19 cellular contexts compared by ENCODE assay signal in the genomic region with DNA sequence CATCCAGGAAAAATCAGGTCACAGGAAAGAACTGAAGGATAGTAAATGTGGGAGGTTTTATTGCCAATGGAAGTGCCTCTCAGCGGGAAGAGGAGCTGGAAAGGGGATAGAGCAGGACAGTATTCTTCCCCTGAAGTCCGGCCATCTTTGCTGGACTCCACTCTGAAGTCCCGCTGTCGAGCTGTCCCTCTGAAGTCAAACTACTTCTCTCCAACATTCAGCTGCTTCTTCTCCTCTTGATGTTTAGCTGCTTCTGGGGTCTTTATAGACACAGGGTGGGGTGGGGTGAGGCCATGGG. TPM values are rescaled to one million over a fixed set of nuclear protein-coding genes. Genes with fewer than 3 reads are reported as not detected.
DNase-seq lines count a peak whose midpoint lies in the region; ATAC-seq, FAIRE-seq and TF ChIP-seq lines count a peak whose summit lies in the region.
"Had no signal": no experiment of that assay in that cellular context is flagged by ENCODE, and none has a peak within 500 bp of the region (broad histone marks: within the 10 kb centered on the region; RNA-seq: fewer than 3 reads in every experiment).

No MANE protein-coding gene starts in this region.

- TF ChIP-seq POLR2A in A549 (IDR thresholded peaks at IDR 0.05; ENCODE audit: low read length) (no peak), spleen (IDR thresholded peaks at IDR 0.05) (no peak)

- no peak overlapping the region for H3K9ac ChIP-seq in DND-41 (ENCODE audit: low read depth, low read length)
- no peak overlapping the region for H3K9ac ChIP-seq in colonic mucosa (ENCODE audit: low read depth in 2 of 2, low read length in 2 of 2)

- peak overlapping the region; percentile 84 for H3K27ac Mint-ChIP-seq in dendritic cell treated with granulocyte-macrophage colony-stimulating factor and Interleukin-4, amounts not matched to agents 40 ng/mL and 50 ng/mL, for 4 days
- H3K27ac Mint-ChIP-seq: CD8-positive, alpha-beta T cell; HFFc6 had no signal

- no peak overlapping the region for H3K27ac ChIP-seq in A549
- peak overlapping the region; percentile 67 for H3K27ac ChIP-seq in DND-41 (ENCODE audit: low read length)
- H3K27ac ChIP-seq in spleen, result peak overlapping the region in 5 of 8 donors; percentile 29 to 73 (median 58)
- H3K27ac ChIP-seq in colonic mucosa, result no peak overlapping the region
- H3K27ac ChIP-seq: C4-2B had no signal

- no peak overlapping the region for H3K4me3 Mint-ChIP-seq in dendritic cell treated with granulocyte-macrophage colony-stimulating factor and Interleukin-4, amounts not matched to agents 40 ng/mL and 50 ng/mL, for 4 days
- H3K4me3 Mint-ChIP-seq: CD8-positive, alpha-beta T cell; HFFc6 had no signal

- H3K4me3 ChIP-seq in A549, result no peak overlapping the region
- no peak overlapping the region for H3K4me3 ChIP-seq in DND-41 (ENCODE audit: low read depth in 1 of 2, low read length in 2 of 2)
- H3K4me3 ChIP-seq in spleen, result no peak overlapping the region
- no peak overlapping the region for H3K4me3 ChIP-seq in colonic mucosa

- H3K36me3 Mint-ChIP-seq in dendritic cell treated with granulocyte-macrophage colony-stimulating factor and Interleukin-4, amounts not matched to agents 40 ng/mL and 50 ng/mL, for 4 days (ENCODE audit: low read depth), result no peaks in the 10 kb centered on the region
- H3K36me3 Mint-ChIP-seq: CD8-positive, alpha-beta T cell had no signal

- no peaks in the 10 kb centered on the region for H4K20me1 ChIP-seq in DND-41 (ENCODE audit: insufficient read depth, low read length)

- ATAC-seq in A549, result peak; percentile 24 to 26; a peak in 2 of 6 replicates
- ATAC-seq in DND-41 (ENCODE audit: insufficient read depth, low read depth), result peak; percentile 51; the same call in 2 of the 3 replicates
- no peak for ATAC-seq in GM19463 (IDR thresholded peaks at IDR 0.05; ENCODE audit: unreplicated experiment)
- ATAC-seq: CD8-positive, alpha-beta T cell had no signal

- H3K9me3 ChIP-seq in A549 (no peaks in the 10 kb centered on the region), DND-41 (ENCODE audit: insufficient read depth, low read length, severe bottlenecking) (no peaks in the 10 kb centered on the region), spleen (no peaks in the 10 kb centered on the region), colonic mucosa (no peaks in the 10 kb centered on the region)

- intact Hi-C loops in dendritic cell treated with granulocyte-macrophage colony-stimulating factor and Interleukin-4, amounts not matched to agents 40 ng/mL and 50 ng/mL, for 4 days (cut with micrococcal nuclease), result no loop called here
- intact Hi-C loops in spleen (cut with DNase I; ENCODE audit: low total_unique reads), result no loop called here
- intact Hi-C loops in colonic mucosa (cut with DNase I), result no loop called here

- CTCF ChIA-PET in A549 (lab: Yijun Ruan, JAX), result no interaction called here

- no peak for TF ChIP-seq EP300 in A549 (IDR thresholded peaks at IDR 0.05)

- TF ChIP-seq CTCF in A549 (IDR thresholded peaks at IDR 0.05), result no peak
- no peak for TF ChIP-seq CTCF in DND-41 (IDR thresholded peaks at IDR 0.05; ENCODE audit: borderline replicate concordance, extremely low read depth, low read length, poor library complexity, severe bottlenecking)
- TF ChIP-seq CTCF in spleen (IDR thresholded peaks at IDR 0.05 in 8 of 11, conservative IDR thresholded peaks at IDR 0.05 in 3 of 11), result no peak
- no peak for TF ChIP-seq CTCF in colonic mucosa (IDR thresholded peaks at IDR 0.05)

- no peaks in the 10 kb centered on the region for H3K9me3 Mint-ChIP-seq in dendritic cell treated with granulocyte-macrophage colony-stimulating factor and Interleukin-4, amounts not matched to agents 40 ng/mL and 50 ng/mL, for 4 days
- H3K9me3 Mint-ChIP-seq: CD8-positive, alpha-beta T cell; HFFc6 had no signal

- FAIRE-seq in A549 (lab: Jason Lieb, UNC), result no peak
- FAIRE-seq: D721Med, HTR-8/SVneo had no signal

- H3K4me2 ChIP-seq in A549 (no peak overlapping the region), DND-41 (ENCODE audit: insufficient read depth, low read length) (peak overlapping the region; percentile 5; the same call in 1 of the 2 replicates)

- H3K36me3 ChIP-seq in DND-41 (ENCODE audit: insufficient read depth, low read length) (no peaks in the 10 kb centered on the region), spleen (no peaks in the 10 kb centered on the region), colonic mucosa (no peaks in the 10 kb centered on the region)

- H2AFZ ChIP-seq in DND-41 (ENCODE audit: low read depth, low read length), result 0 out of 2 replicates have a peak overlapping the region, but pooled peaks have one; percentile 31

- H3K4me1 Mint-ChIP-seq in dendritic cell treated with granulocyte-macrophage colony-stimulating factor and Interleukin-4, amounts not matched to agents 40 ng/mL and 50 ng/mL, for 4 days (ENCODE audit: low read depth), result peaks cover 29% of the 10 kb centered on the region

- WGBS in A549 (ENCODE audit: missing lambda C conversion rate), result 91% methylated on average over 4 of the region's 4 CpGs
- 89 to 100% (median 98%) methylated on average over 4 of the region's 4 CpGs for WGBS in spleen, 5 donors

- no peaks in the 10 kb centered on the region for H3K79me2 ChIP-seq in DND-41 (ENCODE audit: insufficient read depth, low read length)

- H3K27me3 ChIP-seq in DND-41 (ENCODE audit: insufficient read depth, low read length, poor library complexity), result no peaks in the 10 kb centered on the region
- no peaks in the 10 kb centered on the region for H3K27me3 ChIP-seq in spleen (replicated peaks in 1 of 7)
- H3K27me3 ChIP-seq in colonic mucosa, result no peaks in the 10 kb centered on the region

- no peaks in the 10 kb centered on the region for H3K27me3 Mint-ChIP-seq in dendritic cell treated with granulocyte-macrophage colony-stimulating factor and Interleukin-4, amounts not matched to agents 40 ng/mL and 50 ng/mL, for 4 days

- no peak for TF ChIP-seq RAD21 in A549 (conservative IDR thresholded peaks at IDR 0.05 in 1 of 2, IDR thresholded peaks at IDR 0.05 in 1 of 2)

- DNase-seq in A549 (ENCODE audit: low read depth in 1 of 2, low spot score in 1 of 2) (no peak), DND-41 (no peak), spleen (no peak), colonic mucosa (no peak), NCI-H2196 treated with DMSO at 0.1 percent for 48 hours (lab: John Stamatoyannopoulos, UW; ENCODE audit: unreplicated experiment) (no peak)
- DNase-seq: 8988T; ACHN; CD8-positive, alpha-beta T cell; COR-L47; DMS153; DMS79 treated with DMSO at 0.1 percent for 48 hours; GOT3; HCEC 1CT; HFFc6 had no signal

- no peaks in the 10 kb centered on the region for H3K4me1 ChIP-seq in A549
- H3K4me1 ChIP-seq in DND-41 (ENCODE audit: insufficient read depth, low read length), result peaks cover 21% of the 10 kb centered on the region
- H3K4me1 ChIP-seq in spleen, result peaks cover 0 to 23% (median 2%) of the 10 kb centered on the region in 6 donors
- no peaks in the 10 kb centered on the region for H3K4me1 ChIP-seq in colonic mucosa

- POLR2A ChIA-PET in A549 (lab: Yijun Ruan, JAX), result no interaction called here

TF ChIP-seq in A549, 52 proteins besides CTCF, POLR2A, EP300 and RAD21:
- TF ChIP-seq TFCP2L1 (CRISPR knock-in tag; IDR thresholded peaks at IDR 0.05) (no peak), HEYL (CRISPR knock-in tag; IDR thresholded peaks at IDR 0.05) (no peak), RCOR1 (IDR thresholded peaks at IDR 0.05; ENCODE audit: low read depth, low read length) (no peak), ESRRA (IDR thresholded peaks at IDR 0.05; ENCODE audit: borderline replicate concordance, low read length) (no peak), HOXB13 (CRISPR knock-in tag; IDR thresholded peaks at IDR 0.05; ENCODE audit: low read depth) (no peak), FOXS1 (CRISPR knock-in tag; IDR thresholded peaks at IDR 0.05) (no peak), NR3C1 (IDR thresholded peaks at IDR 0.05) (no peak), RNF2 (IDR thresholded peaks at IDR 0.05; ENCODE audit: borderline replicate concordance, low read depth) (no peak), ZSCAN20 (CRISPR knock-in tag; IDR thresholded peaks at IDR 0.05) (no peak), POLR2AphosphoS2 (conservative IDR thresholded peaks at IDR 0.05; ENCODE audit: low read length) (no peak), PHF8 (IDR thresholded peaks at IDR 0.05; ENCODE audit: borderline replicate concordance, low read depth) (no peak), GATA3 (IDR thresholded peaks at IDR 0.05; ENCODE audit: borderline replicate concordance) (no peak), EHF (CRISPR knock-in tag; IDR thresholded peaks at IDR 0.05) (no peak), MAZ (IDR thresholded peaks at IDR 0.05; ENCODE audit: borderline replicate concordance, low read depth, low read length) (no peak), HOXB5 (CRISPR knock-in tag; IDR thresholded peaks at IDR 0.05) (no peak)

RNA-seq across cellular contexts. Expression of a gene that starts 23.5 kb away (rescaled TPM):
- polyA plus RNA-seq in A549 (2011; rRNA removed) (34.2 and 42.6 TPM in 2 replicates), A549 (2017; fragmentation: RNase III; extraction: RNeasy Plus Mini Kit Qiagen cat#74134 plus additional on column Dnase treatment) (33.9 to 38.4 TPM (median 36.2 TPM) in 3 replicates), spleen (10 to 100 TPM in 1 of 3 donors, 1 to 10 TPM in 2; 7.9 to 14.4 (median 8.3) TPM)
- polyA plus RNA-seq in A549 (2012; cell fraction: cytosol; rRNA removed), result 6.6 and 7.1 TPM in 2 replicates
- 8.0 and 10.7 TPM in 2 replicates for polyA plus RNA-seq in A549 (2012; cell fraction: nucleus; rRNA removed)
- polyA minus RNA-seq in A549 (2011; rRNA and poly(A)+ RNA removed), result 46.6 and 53.4 TPM in 2 replicates
- total RNA-seq in spleen (10 to 100 TPM; 47.7 to 78.1 (median 60.7) TPM), colonic mucosa (10 to 100 TPM; 12.8 to 16.5 TPM)

Comparison
In these comparisons a context has a peak if more than half of its experiments do, and no peak if none do; other contexts are left out.
1. H3K27ac ChIP-seq: peak in DND-41 (single experiment) and spleen (5 of 8); none in A549 (0 of 2) and colonic mucosa (single experiment).